8 cellular contexts compared by ENCODE assay signal in genomic region chr1:52697795-52698674, GRCh38. TPM values are rescaled to one million over a fixed set of nuclear protein-coding genes. Genes with fewer than 3 reads are reported as not detected.
DNase-seq lines count a peak whose midpoint lies in the region; ATAC-seq, FAIRE-seq and TF ChIP-seq lines count a peak whose summit lies in the region.

TSS of gene COA7 (minus strand) at chr1:52698347. CDS start at chr1:52698326, 21 bp downstream.

- peak; percentile 33; the same call in 1 of the 2 replicates for TF ChIP-seq RAD21 in HepG2 (CRISPR knock-in tag; IDR thresholded peaks at IDR 0.05)

- H3K79me2 ChIP-seq in HepG2 (ENCODE audit: insufficient read depth, low read length), result peaks cover 37% of the 10 kb centered on the region

- H3K9ac ChIP-seq in HepG2 (ENCODE audit: insufficient read depth, low read depth, low read length), result peak within 1 kb of the TSS; percentile 88

- no peaks in the 10 kb centered on the region for H4K20me1 ChIP-seq in HepG2 (ENCODE audit: insufficient read depth, low read length)

- H3K4me1 ChIP-seq in HepG2 (ENCODE audit: insufficient read depth, low read length), result peaks cover 44% of the 10 kb centered on the region

- POLR2A ChIA-PET in HepG2 (lab: Yijun Ruan, JAX), result interaction anchor here (1.8 to 2.1 kb wide), 3 partner anchors 11 to 145 kb away, joined by 4 to 8 read pairs (median 5); partner anchors contain the start of genes TUT4 and ZYG11B

- DNase-seq in ACHN (peak; percentile 82), NCI-H69 (lab: John Stamatoyannopoulos, UW) (peak; percentile 90), dermis microvascular lymphatic vessel endothelial cell (ENCODE audit: low read depth in 2 of 2) (peak; percentile 52 to 84), HepG2 (ENCODE audit: low spot score) (peak; percentile 73)
- DNase-seq in activated CD4-positive, alpha-beta T cell treated with anti-CD3 and anti-CD28 coated beads, Interleukin-2, amount 50 U/mL, for 4 hours, result peak; percentile 18 to 27
- peak; percentile 64 to 68 for DNase-seq in stimulated activated CD4-positive, alpha-beta T cell treated with anti-CD3 and anti-CD28 coated beads, Interleukin-2, amount 100 ng/mL, for 48 hours

- BruUV-seq in HepG2 (replicated peaks; lab: Mats Ljungman, UMichigan), result no TSS peak

- H3K4me3 ChIP-seq in HepG2 (replicated peaks in 1 of 3; ENCODE audit: insufficient read depth in 1 of 3, low read depth in 2 of 3, low read length in 3 of 3), result peak within 1 kb of the TSS; percentile 56 to 78 (median 61)

- H3K27ac ChIP-seq in HepG2 (ENCODE audit: extremely low read length, insufficient read depth, low read length), result peak within 1 kb of the TSS; percentile 94

- no peaks in the 10 kb centered on the region for H3K9me3 ChIP-seq in HepG2 (ENCODE audit: low read length)

- H3K4me2 ChIP-seq in HepG2 (ENCODE audit: low read depth, low read length), result peak within 1 kb of the TSS; percentile 97

- WGBS in HepG2 (ENCODE audit: low lambda C conversion rate), result under 1% methylated on average over 29 of the region's 68 CpGs

- FAIRE-seq in HepG2 (lab: Jason Lieb, UNC), result no peak

- TF ChIP-seq POLR2A in HepG2 (IDR thresholded peaks at IDR 0.05; ENCODE audit: insufficient read depth in 1 of 2, low read depth in 2 of 2, low read length in 2 of 2), result peak; percentile 76 to 90

- peak within 1 kb of the TSS; percentile 91 for H2AFZ ChIP-seq in HepG2 (ENCODE audit: low read length)

- H3K36me3 ChIP-seq in HepG2 (replicated peaks in 1 of 2; ENCODE audit: control insufficient read depth in 1 of 2, insufficient read depth in 2 of 2, low read length in 2 of 2), result peaks cover 0 to 2% of the 10 kb centered on the region in 2 experiments; a peak in 2 of 5 replicates

- intact Hi-C loops in HepG2 (cut with micrococcal nuclease; ENCODE audit: unreplicated experiment), result no loop called here

- peak; percentile 47 for ATAC-seq in GM18909 (IDR thresholded peaks at IDR 0.05; ENCODE audit: poor library complexity, unreplicated experiment)
- peak; percentile 54 for ATAC-seq in HG03442 (IDR thresholded peaks at IDR 0.05; ENCODE audit: unreplicated experiment)
- ATAC-seq in HepG2, result peak; percentile 81

- CTCF ChIA-PET in HepG2 (lab: Yijun Ruan, JAX; ENCODE audit: low intra/inter-chr PET ratio, low total read pairs), result no interaction called here

- TF ChIP-seq CTCF in HepG2 (CRISPR knock-in tag; IDR thresholded peaks at IDR 0.05), result no peak

- TF ChIP-seq EP300 in HepG2 (IDR thresholded peaks at IDR 0.05; ENCODE audit: low read depth in 2 of 2, low read length in 2 of 2) (no peak), HepG2 (CRISPR knock-in tag; IDR thresholded peaks at IDR 0.05; ENCODE audit: borderline replicate concordance) (no peak)

- in situ Hi-C loops in ACHN (cut with HindIII; ENCODE audit: low pct_ligation_motif_present, low pct_unique_long_range_greater_than_20kb, low sequenced_read_pairs) (no loop called here), HepG2 (cut with HindIII; ENCODE audit: extremely low pct_ligation_motif_present, low pct_unique_long_range_greater_than_20kb) (no loop called here)

- H3K27me3 ChIP-seq in HepG2 (ENCODE audit: control insufficient read depth in 1 of 2, insufficient read depth in 2 of 2, low read length in 2 of 2), result no peaks in the 10 kb centered on the region

TF ChIP-seq in HepG2, 621 proteins besides CTCF, POLR2A, EP300 and RAD21 (continues in another document):
- TF ChIP-seq, protein P1, sequence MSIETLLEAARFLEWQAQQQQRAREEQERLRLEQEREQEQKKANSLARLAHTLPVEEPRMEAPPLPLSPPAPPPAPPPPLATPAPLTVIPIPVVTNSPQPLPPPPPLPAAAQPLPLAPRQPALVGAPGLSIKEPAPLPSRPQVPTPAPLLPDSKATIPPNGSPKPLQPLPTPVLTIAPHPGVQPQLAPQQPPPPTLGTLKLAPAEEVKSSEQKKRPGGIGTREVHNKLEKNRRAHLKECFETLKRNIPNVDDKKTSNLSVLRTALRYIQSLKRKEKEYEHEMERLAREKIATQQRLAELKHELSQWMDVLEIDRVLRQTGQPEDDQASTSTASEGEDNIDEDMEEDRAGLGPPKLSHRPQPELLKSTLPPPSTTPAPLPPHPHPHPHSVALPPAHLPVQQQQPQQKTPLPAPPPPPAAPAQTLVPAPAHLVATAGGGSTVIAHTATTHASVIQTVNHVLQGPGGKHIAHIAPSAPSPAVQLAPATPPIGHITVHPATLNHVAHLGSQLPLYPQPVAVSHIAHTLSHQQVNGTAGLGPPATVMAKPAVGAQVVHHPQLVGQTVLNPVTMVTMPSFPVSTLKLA (IDR thresholded peaks at IDR 0.05), result peak; percentile 78
- TF ChIP-seq ZNF138 (CRISPR knock-in tag; IDR thresholded peaks at IDR 0.05; ENCODE audit: low read depth) (peak; percentile 97; the same call in 1 of the 2 replicates), HNRNPH1 (optimal IDR thresholded peaks at IDR 0.05; ENCODE audit: low read depth, low read length) (no peak), ZNF609 (CRISPR knock-in tag; IDR thresholded peaks at IDR 0.05; ENCODE audit: borderline replicate concordance) (peak; percentile 49; the same call in 1 of the 2 replicates), SRSF1 (optimal IDR thresholded peaks at IDR 0.05; ENCODE audit: low read depth, low read length) (no peak), PCBP1 (IDR thresholded peaks at IDR 0.05; ENCODE audit: borderline replicate concordance, low read depth, low read length) (no peak), ERF (CRISPR knock-in tag; IDR thresholded peaks at IDR 0.05) (peak; percentile 34), MYNN (CRISPR knock-in tag; IDR thresholded peaks at IDR 0.05; ENCODE audit: low read depth) (0 out of 2 replicates have a peak, but pooled peaks have one; percentile 26), KDM4B (CRISPR knock-in tag; IDR thresholded peaks at IDR 0.05) (no peak), BHLHE40 (IDR thresholded peaks at IDR 0.05; ENCODE audit: low read length) (peak; percentile 92), ZNF34 (CRISPR knock-in tag; IDR thresholded peaks at IDR 0.05; ENCODE audit: borderline replicate concordance) (no peak), PAF1 (CRISPR knock-in tag; IDR thresholded peaks at IDR 0.05) (no peak), REL (CRISPR knock-in tag; conservative IDR thresholded peaks at IDR 0.05) (peak; percentile 89), PHB2 (IDR thresholded peaks at IDR 0.05; ENCODE audit: partially characterized antibody) (no peak)

RNA-seq across cellular contexts. Expression of gene COA7, which starts in this region (rescaled TPM):
- total RNA-seq in dermis microvascular lymphatic vessel endothelial cell, result 8.3 and 10.4 TPM in 2 replicates
- 30.4 and 60.7 TPM in 2 replicates for total RNA-seq in HepG2 (2016; rRNA removed; fragmentation: Illumina TruSeq; extraction: Trizol)
- total RNA-seq in HepG2 (2016; cell fraction: cytosol; rRNA removed; fragmentation: Illumina TruSeq; extraction: Trizol; ENCODE audit: low read depth), result 7.9 and 8.2 TPM in 2 replicates
- 35.7 and 61.3 TPM in 2 replicates for total RNA-seq in HepG2 (2016; cell fraction: insoluble cytoplasmic fraction; rRNA removed; fragmentation: Illumina TruSeq; extraction: Trizol)
- total RNA-seq in HepG2 (2016; cell fraction: membrane; rRNA removed; fragmentation: Illumina TruSeq; extraction: Trizol), result 21.1 and 21.8 TPM in 2 replicates
- total RNA-seq in HepG2 (2016; cell fraction: nucleus; rRNA removed; fragmentation: Illumina TruSeq; extraction: Trizol), result 11.9 and 13.9 TPM in 2 replicates
- polyA plus RNA-seq in HepG2 (2011; rRNA removed), result 12.3 and 13.7 TPM in 2 replicates
- 14.4 and 15.5 TPM in 2 replicates for polyA plus RNA-seq in HepG2 (2011; cell fraction: cytosol; rRNA removed)
- polyA plus RNA-seq in HepG2 (2011; cell fraction: nucleus; rRNA removed), result 3.6 and 5.4 TPM in 2 replicates
- polyA plus RNA-seq in HepG2 (2012), result 23.9 and 27.0 TPM in 2 replicates
- polyA plus RNA-seq in HepG2 (2016; cell fraction: cytosol; fragmentation: Illumina TruSeq; extraction: Trizol; ENCODE audit: low read depth), result 6.2 and 6.5 TPM in 2 replicates
- polyA plus RNA-seq in HepG2 (2016; cell fraction: insoluble cytoplasmic fraction; fragmentation: Illumina TruSeq; extraction: Trizol; ENCODE audit: low read depth), result 52.4 and 54.7 TPM in 2 replicates
- polyA plus RNA-seq in HepG2 (2016; cell fraction: membrane; fragmentation: Illumina TruSeq; extraction: Trizol; ENCODE audit: low read depth), result 13.1 and 13.3 TPM in 2 replicates
- 24.3 and 25.2 TPM in 2 replicates for polyA plus RNA-seq in HepG2 (2016; cell fraction: nucleus; fragmentation: Illumina TruSeq; extraction: Trizol; ENCODE audit: insufficient read depth, low read depth)
- 20.8 and 60.9 TPM in 2 replicates for polyA minus RNA-seq in HepG2 (2011; rRNA and poly(A)+ RNA removed; ENCODE audit: low replicate concordance)
- polyA minus RNA-seq in HepG2 (2011; cell fraction: cytosol; rRNA and poly(A)+ RNA removed), result 6.9 and 10.1 TPM in 2 replicates
- 4.2 and 6.1 TPM in 2 replicates for polyA minus RNA-seq in HepG2 (2011; cell fraction: nucleus; rRNA and poly(A)+ RNA removed)

Comparison
In these comparisons a context has a peak if more than half of its experiments do, and no peak if none do; other contexts are left out.
1. Peak in every context shown above with its lines: DNase-seq, ATAC-seq, H3K4me3 ChIP-seq and H3K27ac ChIP-seq.
2. DNase-seq: peak in every context shown above with its lines; median percentile 90 in NCI-H69; 82 in ACHN; 73 in HepG2; 68 in dermis microvascular lymphatic vessel endothelial cell; 66 in stimulated activated CD4-positive, alpha-beta T cell treated with anti-CD3 and anti-CD28 coated beads, Interleukin-2, amount 100 ng/mL, for 48 hours; 22 in activated CD4-positive, alpha-beta T cell treated with anti-CD3 and anti-CD28 coated beads, Interleukin-2, amount 50 U/mL, for 4 hours.